2 cellular contexts compared by ENCODE assay signal in genomic region chr9:127779136-127779981, GRCh38.
TF ChIP-seq lines count a peak whose summit lies in the region.

No MANE protein-coding gene starts in this region.

TF ChIP-seq in A549, 52 proteins besides CTCF, POLR2A, EP300 and RAD21:
- TF ChIP-seq NFE2L2 (conservative IDR thresholded peaks at IDR 0.05; ENCODE audit: low read length) (no peak), ZFP36 (IDR thresholded peaks at IDR 0.05; ENCODE audit: borderline replicate concordance, partially characterized antibody) (peak; percentile 13)
TF ChIP-seq in A549: peak in this region for 1.

TF ChIP-seq in HepG2, 621 proteins besides CTCF, POLR2A, EP300 and RAD21:
- no peak for TF ChIP-seq TARDBP (CRISPR knock-in tag; IDR thresholded peaks at IDR 0.05)
- TF ChIP-seq MED8 (CRISPR knock-in tag; IDR thresholded peaks at IDR 0.05; ENCODE audit: insufficient replicate concordance): no peak
- TF ChIP-seq ETV5 (CRISPR knock-in tag; IDR thresholded peaks at IDR 0.05; ENCODE audit: borderline replicate concordance): no peak
- TF ChIP-seq ZNF768 (CRISPR knock-in tag; IDR thresholded peaks at IDR 0.05): peak; percentile 95
- no peak for TF ChIP-seq ZNF207 (IDR thresholded peaks at IDR 0.05; ENCODE audit: borderline replicate concordance)
